Comparison of ENCODE assay signal across 11 cellular contexts in the genomic region with DNA sequence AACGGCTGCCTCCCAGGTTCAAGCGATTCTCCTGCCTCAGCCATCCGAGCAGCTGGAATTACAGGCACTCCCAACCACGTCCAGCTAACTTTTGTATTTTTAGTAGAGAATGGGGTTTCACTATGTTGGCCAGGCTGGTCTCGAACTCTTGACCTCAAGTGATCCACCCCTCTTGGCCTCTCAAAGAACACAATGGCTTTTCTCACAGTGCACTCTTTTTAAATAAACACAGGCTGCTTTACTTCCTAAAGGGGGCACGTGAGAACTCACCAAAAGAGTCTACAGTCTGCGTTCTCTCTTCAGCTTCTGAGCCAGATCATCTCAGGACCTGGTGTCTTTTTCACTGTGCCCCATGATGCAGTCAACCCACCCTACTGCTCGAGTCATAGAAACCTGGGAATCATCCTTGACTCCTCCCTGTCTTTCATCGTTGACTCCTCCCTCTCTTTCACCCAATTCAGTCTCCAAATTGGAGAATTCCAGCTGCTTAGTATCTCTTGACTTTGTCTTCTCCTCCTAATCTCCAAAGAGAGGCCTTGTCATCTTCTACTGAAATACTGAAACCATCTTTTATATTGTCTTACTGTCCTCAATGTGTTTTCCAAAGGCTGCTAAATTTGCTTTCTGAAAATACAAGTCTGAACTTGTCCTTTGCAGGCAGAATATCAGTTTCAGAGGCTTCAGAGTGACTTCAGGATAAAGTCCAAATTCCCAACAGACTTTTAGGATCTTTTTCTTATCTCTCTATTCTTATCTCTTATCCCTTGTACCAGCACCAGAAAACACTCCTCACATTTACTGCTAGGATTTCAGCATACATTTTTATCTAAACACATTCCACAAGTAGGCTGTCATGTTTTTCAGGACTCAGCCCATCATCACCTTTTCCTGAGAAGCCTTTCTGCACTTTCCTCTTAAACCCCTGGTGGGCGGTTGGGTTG.
DNase-seq lines count a peak whose midpoint lies in the region; ATAC-seq and TF ChIP-seq lines count a peak whose summit lies in the region.
"Had no signal": no experiment of that assay in that cellular context is flagged by ENCODE, and none has a peak within 500 bp of the region (broad histone marks: within the 10 kb centered on the region; RNA-seq: fewer than 3 reads in every experiment).

No MANE protein-coding gene starts in this region.

- H2AFZ ChIP-seq in neuronal stem cell (ENCODE audit: low read length) = peak overlapping the region; percentile 54

- H2AK5ac ChIP-seq in neuronal stem cell (ENCODE audit: low read depth, low read length) = no peak overlapping the region

- peaks cover 0 to 1% of the 10 kb centered on the region in 2 donors for H3K4me1 ChIP-seq in neuronal stem cell (ENCODE audit: control insufficient read depth in 2 of 2, insufficient read depth in 1 of 2, low read depth in 1 of 2, low read length in 2 of 2)

- no peak overlapping the region for H3K4me2 ChIP-seq in neuronal stem cell (ENCODE audit: insufficient read depth, low read length, poor library complexity, severe bottlenecking)

- no peak overlapping the region for H3K4me3 Mint-ChIP-seq in WTC11
- H3K4me3 Mint-ChIP-seq: activated naive CD8-positive, alpha-beta T cell treated with anti-CD3 and anti-CD28 coated beads for 36 hours had no signal

- H3K9me3 Mint-ChIP-seq in WTC11 = no peaks in the 10 kb centered on the region
- H3K9me3 Mint-ChIP-seq: activated naive CD8-positive, alpha-beta T cell treated with anti-CD3 and anti-CD28 coated beads for 36 hours had no signal

- no CpG with 5 or more reads among the region's 10 CpGs for WGBS in neuronal stem cell (ENCODE audit: extremely low coverage in 2 of 2, insufficient read length in 2 of 2, insufficient replicate concordance in 1 of 2), 2 donors

- no peak overlapping the region for H2BK5ac ChIP-seq in neuronal stem cell (ENCODE audit: low read length)

- no peak overlapping the region for H4K8ac ChIP-seq in neuronal stem cell (ENCODE audit: low read depth, low read length)

- H3K27me3 Mint-ChIP-seq in WTC11 (ENCODE audit: low read depth) = no peaks in the 10 kb centered on the region

- no peak overlapping the region for H3K27ac ChIP-seq in neuronal stem cell (replicated peaks; ENCODE audit: low read length)

- TF ChIP-seq CTCF in WTC11 (IDR thresholded peaks at IDR 0.05) (no peak), fibroblast of villous mesenchyme (IDR thresholded peaks at IDR 0.05; ENCODE audit: insufficient read depth, low read depth, low read length) (peak; percentile 29)

- no peak overlapping the region for H3K14ac ChIP-seq in neuronal stem cell (ENCODE audit: low read length)

- ATAC-seq in WTC11 (no peak), HG03045 (IDR thresholded peaks at IDR 0.05; ENCODE audit: unreplicated experiment) (no peak)

- H3K4ac ChIP-seq in neuronal stem cell (ENCODE audit: low read length) = no peak overlapping the region

- peak; percentile 60 for DNase-seq in EL
- no peak for DNase-seq in WTC11 (ENCODE audit: low spot score)
- DNase-seq in fibroblast of villous mesenchyme (ENCODE audit: low read depth) = peak; percentile 86
- no peak for DNase-seq in neuronal stem cell (ENCODE audit: low spot score)
- DNase-seq in effector CD8-positive, alpha-beta T cell (lab: John Stamatoyannopoulos, UW) = no peak
- no peak for DNase-seq in DMS 273 (lab: John Stamatoyannopoulos, UW; ENCODE audit: unreplicated experiment)
- no peak for DNase-seq in NOMO-1 treated with DMSO at 0.1 percent for 48 hours (lab: John Stamatoyannopoulos, UW; ENCODE audit: unreplicated experiment)
- DNase-seq: activated naive CD8-positive, alpha-beta T cell treated with anti-CD3 and anti-CD28 coated beads for 36 hours; NCI-H345; SHP77 had no signal

- H3K79me1 ChIP-seq in neuronal stem cell (ENCODE audit: low read depth, low read length) = no peaks in the 10 kb centered on the region

- H2BK120ac ChIP-seq in neuronal stem cell (ENCODE audit: low read depth, low read length) = no peak overlapping the region

- H3K36me3 ChIP-seq in neuronal stem cell (replicated peaks in 1 of 2; ENCODE audit: control insufficient read depth in 2 of 2, insufficient read depth in 2 of 2, low read length in 2 of 2) = no peaks in the 10 kb centered on the region

- H3K4me3 ChIP-seq in fibroblast of villous mesenchyme (ENCODE audit: low read depth, low read length) = no peak overlapping the region
- no peak overlapping the region for H3K4me3 ChIP-seq in neuronal stem cell (ENCODE audit: low read length in 2 of 2)

- H3K4me1 Mint-ChIP-seq in WTC11 = peaks cover 9% of the 10 kb centered on the region

- H2BK12ac ChIP-seq in neuronal stem cell (ENCODE audit: low read length) = no peak overlapping the region

- H3K18ac ChIP-seq in neuronal stem cell (ENCODE audit: low read length) = no peak overlapping the region

- H3K27ac Mint-ChIP-seq in WTC11 = peak overlapping the region; percentile 54
- H3K27ac Mint-ChIP-seq: activated naive CD8-positive, alpha-beta T cell treated with anti-CD3 and anti-CD28 coated beads for 36 hours had no signal

- no peaks in the 10 kb centered on the region for H3K9me3 ChIP-seq in neuronal stem cell (replicated peaks in 1 of 2; ENCODE audit: control insufficient read depth in 2 of 2, insufficient read depth in 1 of 2, low read depth in 1 of 2, low read length in 2 of 2)

- CTCF ChIA-PET in WTC11 (lab: Charles Lee) = interaction anchor here (0.7 kb wide), 1 partner anchor 85 kb away, joined by 4 read pairs; no protein-coding TSS in a partner anchor

- POLR2A ChIA-PET in WTC11 (lab: Charles Lee) = no interaction called here

- H4K91ac ChIP-seq in neuronal stem cell (ENCODE audit: low read depth, low read length, poor library complexity) = no peak overlapping the region

- no peaks in the 10 kb centered on the region for H3K27me3 ChIP-seq in neuronal stem cell (ENCODE audit: control insufficient read depth in 3 of 3, insufficient read depth in 3 of 3, low read depth in 1 of 3, low read length in 3 of 3)

- H3K23ac ChIP-seq in neuronal stem cell (ENCODE audit: low read depth, low read length, poor library complexity) = no peak overlapping the region

- no peaks in the 10 kb centered on the region for H3K36me3 Mint-ChIP-seq in WTC11
- H3K36me3 Mint-ChIP-seq: activated naive CD8-positive, alpha-beta T cell treated with anti-CD3 and anti-CD28 coated beads for 36 hours had no signal

- no peak overlapping the region for H3K9ac ChIP-seq in neuronal stem cell (ENCODE audit: low read depth, low read length, poor library complexity)

- H2BK15ac ChIP-seq in neuronal stem cell (ENCODE audit: low read length) = no peak overlapping the region

TF ChIP-seq in WTC11, 78 proteins besides CTCF, POLR2A, EP300 and RAD21 (continues in another document):
- TF ChIP-seq, protein P1, sequence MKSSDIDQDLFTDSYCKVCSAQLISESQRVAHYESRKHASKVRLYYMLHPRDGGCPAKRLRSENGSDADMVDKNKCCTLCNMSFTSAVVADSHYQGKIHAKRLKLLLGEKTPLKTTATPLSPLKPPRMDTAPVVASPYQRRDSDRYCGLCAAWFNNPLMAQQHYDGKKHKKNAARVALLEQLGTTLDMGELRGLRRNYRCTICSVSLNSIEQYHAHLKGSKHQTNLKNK (CRISPR knock-in tag; IDR thresholded peaks at IDR 0.05) = no peak
- no peak for TF ChIP-seq USF1 (CRISPR knock-in tag; IDR thresholded peaks at IDR 0.05)
- TF ChIP-seq ZNF416 (CRISPR knock-in tag; IDR thresholded peaks at IDR 0.05) = no peak
- no peak for TF ChIP-seq ATF2 (CRISPR knock-in tag; IDR thresholded peaks at IDR 0.05; ENCODE audit: borderline replicate concordance, low read depth)
- TF ChIP-seq ZNF263 (CRISPR knock-in tag; IDR thresholded peaks at IDR 0.05; ENCODE audit: low read depth) = no peak
- no peak for TF ChIP-seq ZNF121 (CRISPR knock-in tag; IDR thresholded peaks at IDR 0.05)
- no peak for TF ChIP-seq PREB (CRISPR knock-in tag; IDR thresholded peaks at IDR 0.05; ENCODE audit: borderline replicate concordance)
- no peak for TF ChIP-seq SOX15 (CRISPR knock-in tag; IDR thresholded peaks at IDR 0.05)
- TF ChIP-seq CREM (CRISPR knock-in tag; IDR thresholded peaks at IDR 0.05) = no peak
- TF ChIP-seq ZNF232 (CRISPR knock-in tag; IDR thresholded peaks at IDR 0.05) = no peak
- TF ChIP-seq NFYB (CRISPR knock-in tag; conservative IDR thresholded peaks at IDR 0.05; ENCODE audit: low read depth) = no peak

Comparison
In these comparisons a context has a peak if more than half of its experiments do, and no peak if none do; other contexts are left out.
1. DNase-seq: peak in EL (single experiment) and fibroblast of villous mesenchyme (single experiment); none in WTC11 (single experiment), neuronal stem cell (single experiment), effector CD8-positive, alpha-beta T cell (single experiment), DMS 273 (single experiment) and NOMO-1 treated with DMSO at 0.1 percent for 48 hours (single experiment).